Comparison of ENCODE assay signal across 8 cellular contexts in the genomic region with DNA sequence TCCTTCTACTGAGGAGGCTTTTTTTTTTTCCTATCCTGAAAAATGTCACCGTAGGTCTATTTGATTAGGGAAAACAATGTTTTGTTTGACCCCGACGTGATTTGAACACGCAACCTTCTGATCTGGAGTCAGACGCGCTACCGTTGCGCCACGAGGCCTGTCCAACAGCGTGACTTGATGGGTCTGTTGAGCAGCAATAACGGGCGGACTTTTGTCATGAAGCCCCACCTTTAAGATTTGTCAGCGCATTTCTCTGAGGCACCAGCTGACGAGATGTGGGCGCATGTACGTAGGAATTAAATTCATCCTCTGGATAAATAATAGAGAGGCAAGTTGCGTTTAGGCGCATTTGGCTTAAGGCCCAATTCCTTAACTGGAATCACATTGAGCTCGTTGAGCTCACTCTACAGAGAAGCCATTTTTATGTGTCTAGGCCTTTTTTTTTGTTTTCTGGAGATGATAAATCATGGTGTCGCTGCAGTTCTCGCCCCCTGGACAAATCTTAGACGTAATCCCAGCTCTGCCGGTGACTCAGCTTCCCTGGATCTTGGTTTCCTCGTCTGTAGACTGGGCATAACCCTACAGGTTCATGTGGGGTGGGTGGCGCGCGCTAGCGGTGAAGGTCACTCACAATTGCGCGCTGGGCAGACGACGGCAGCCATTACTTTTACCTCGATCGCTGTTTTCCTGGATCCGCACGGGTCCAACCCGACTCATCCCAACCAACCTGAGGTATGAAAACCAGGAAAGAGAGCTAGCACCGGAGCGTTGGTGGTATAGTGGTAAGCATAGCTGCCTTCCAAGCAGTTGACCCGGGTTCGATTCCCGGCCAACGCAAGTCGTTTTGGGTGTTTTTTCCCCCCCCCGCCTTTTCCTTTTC. TPM values are rescaled to one million over a fixed set of nuclear protein-coding genes. Genes with fewer than 3 reads are reported as not detected.
DNase-seq lines count a peak whose midpoint lies in the region; ATAC-seq, FAIRE-seq and TF ChIP-seq lines count a peak whose summit lies in the region.

No MANE protein-coding gene starts in this region.

- H3K27me3 ChIP-seq in BE2C = no peaks in the 10 kb centered on the region
- H3K27me3 ChIP-seq in small intestine (ENCODE audit: control insufficient read depth in 2 of 2, insufficient read depth in 2 of 2, low read length in 2 of 2) = no peaks in the 10 kb centered on the region

- peak overlapping the region; percentile 99 for H3K27ac Mint-ChIP-seq in HFFc6

- TF ChIP-seq CTCF in BE2C (IDR thresholded peaks at IDR 0.05; ENCODE audit: low read depth, low read length) (no peak), HFFc6 (IDR thresholded peaks at IDR 0.05) (no peak; the same call in 1 of the 2 replicates)

- 0 to 2% (median 1%) methylated on average over 45 of the region's 45 CpGs for WGBS in small intestine, 3 donors

- peaks cover 46% of the 10 kb centered on the region for H3K4me1 Mint-ChIP-seq in HFFc6 (ENCODE audit: low read depth)

- H3K36me3 ChIP-seq in BE2C = no peaks in the 10 kb centered on the region
- H3K36me3 ChIP-seq in small intestine (ENCODE audit: control insufficient read depth in 2 of 2, insufficient read depth in 2 of 2, low read length in 2 of 2) = no peaks in the 10 kb centered on the region

- H3K4me1 ChIP-seq in BE2C = no peaks in the 10 kb centered on the region
- peaks cover 0 to 4% of the 10 kb centered on the region in 2 donors for H3K4me1 ChIP-seq in small intestine (ENCODE audit: control insufficient read depth in 2 of 2, insufficient read depth in 1 of 2, low read depth in 1 of 2, low read length in 1 of 2)

- H3K9me3 ChIP-seq in BE2C (no peaks in the 10 kb centered on the region), small intestine (ENCODE audit: control insufficient read depth, low read depth) (no peaks in the 10 kb centered on the region)

- H3K27ac ChIP-seq in caudate nucleus (ENCODE audit: low read depth, low read length) (peak overlapping the region; percentile 99), small intestine (ENCODE audit: low read depth in 1 of 2, low read length in 1 of 2) (peak overlapping the region; percentile 96 to 97)

- H3K4me3 ChIP-seq in BE2C (ENCODE audit: low read depth, low read length) (peak overlapping the region; percentile 80), small intestine (ENCODE audit: low read depth in 1 of 2, low read length in 2 of 2) (peak overlapping the region; percentile 55 to 60)

- peak; percentile 68 for DNase-seq in BE2C
- DNase-seq in HFFc6 = peak; percentile 93
- DNase-seq in NCI-H345 (lab: John Stamatoyannopoulos, UW) = peak; percentile 88
- DNase-seq in activated CD4-positive, CD25-positive, alpha-beta regulatory T cell treated with anti-CD3 and anti-CD28 coated beads, Interleukin-2, amount 50 U/mL, for 16 hours (ENCODE audit: low read depth, low spot score) = peak; percentile 86
- peak; percentile 30 to 98 (median 84) for DNase-seq in caudate nucleus (lab: John Stamatoyannopoulos, UW)
- DNase-seq in iris pigment epithelial cell (ENCODE audit: low read depth) = peak; percentile 92
- DNase-seq in small intestine = peak; percentile 92

- peaks cover 8% of the 10 kb centered on the region for H3K9me3 Mint-ChIP-seq in HFFc6

- no peak for ATAC-seq in HG03175 (IDR thresholded peaks at IDR 0.05; ENCODE audit: unreplicated experiment)

- H3K36me3 Mint-ChIP-seq in HFFc6 (ENCODE audit: low read depth) = no peaks in the 10 kb centered on the region

- H3K27me3 Mint-ChIP-seq in HFFc6 (ENCODE audit: insufficient read depth) = peaks cover 26% of the 10 kb centered on the region

- FAIRE-seq in small intestine (lab: Jason Lieb, UNC) = no peak

- H3K4me3 Mint-ChIP-seq in HFFc6 = peak overlapping the region; percentile 98

RNA-seq across cellular contexts. Expression of gene AURKB, which starts 10.6 kb away (rescaled TPM):
- polyA plus RNA-seq in BE2C (2012; ENCODE audit: insufficient read depth, insufficient read length, low read depth) = 10.7 TPM
- 10 to 100 TPM; 24.5 to 43.4 (median 39.5) TPM for total RNA-seq in HFFc6 (2021; fragmentation: NEBNext Ultra II Directional; extraction: Animal tissue kit (Norgen Biotek cat#: 25700))
- 10 to 100 TPM in 1 of 3 donors, 1 to 10 TPM in 2; 4.9 to 48.4 (median 5.1) TPM for polyA plus RNA-seq in small intestine

RNA-seq across cellular contexts. Expression of gene CTC1, which starts 26.8 kb away (rescaled TPM):
- polyA plus RNA-seq in BE2C (2012; ENCODE audit: insufficient read depth, insufficient read length, low read depth) = 15.1 TPM
- total RNA-seq in HFFc6 (2021; fragmentation: NEBNext Ultra II Directional; extraction: Animal tissue kit (Norgen Biotek cat#: 25700)) = 10 to 100 TPM in 5 of 6 experiments, 1 to 10 TPM in 1; 8.8 to 14.4 (median 10.8) TPM
- 10 to 100 TPM; 10.1 to 16.8 (median 16.2) TPM for polyA plus RNA-seq in small intestine

RNA-seq across cellular contexts. Expression of gene PFAS, which starts 28.1 kb away (rescaled TPM):
- polyA plus RNA-seq in BE2C (2012; ENCODE audit: insufficient read depth, insufficient read length, low read depth) = 56.0 TPM
- 10 to 100 TPM; 46.8 to 63.9 (median 58.8) TPM for total RNA-seq in HFFc6 (2021; fragmentation: NEBNext Ultra II Directional; extraction: Animal tissue kit (Norgen Biotek cat#: 25700))
- 10 to 100 TPM in 2 of 3 donors, 1 to 10 TPM in 1; 6.9 to 16.9 (median 10.3) TPM for polyA plus RNA-seq in small intestine

RNA-seq across cellular contexts. Expression of gene BORCS6, which starts 31.0 kb away (rescaled TPM):
- polyA plus RNA-seq in BE2C (2012; ENCODE audit: insufficient read depth, insufficient read length, low read depth) = 23.4 TPM
- total RNA-seq in HFFc6 (2021; fragmentation: NEBNext Ultra II Directional; extraction: Animal tissue kit (Norgen Biotek cat#: 25700)) = 1 to 10 TPM; 4.4 to 6.0 (median 4.6) TPM
- polyA plus RNA-seq in small intestine = 10 to 100 TPM in 2 of 3 donors, 1 to 10 TPM in 1; 9.8 to 13.8 (median 11.8) TPM

RNA-seq across cellular contexts. Expression of gene TMEM107, which starts 44.8 kb away (rescaled TPM):
- 1.5 TPM for polyA plus RNA-seq in BE2C (2012; ENCODE audit: insufficient read depth, insufficient read length, low read depth)
- total RNA-seq in HFFc6 (2021; fragmentation: NEBNext Ultra II Directional; extraction: Animal tissue kit (Norgen Biotek cat#: 25700)) = 10 to 100 TPM; 13.8 to 18.8 (median 17.5) TPM
- polyA plus RNA-seq in small intestine = 10 to 100 TPM in 1 of 3 donors, 1 to 10 TPM in 1, under 1 TPM in 1; 0.89 to 14.9 (median 1.4) TPM
